ENCODE assay signal across 1 cellular context in genomic region chr7:2632717-2633537, GRCh38.
TF ChIP-seq lines count a peak whose summit lies in the region.

No MANE protein-coding gene starts in this region.

TF ChIP-seq in SK-N-SH, 30 proteins besides CTCF, POLR2A, EP300 and RAD21 (continued from another document):
- TF ChIP-seq IRF3 (IDR thresholded peaks at IDR 0.05; ENCODE audit: low read depth, low read length) (no peak), MAX (IDR thresholded peaks at IDR 0.05; ENCODE audit: low read depth) (peak; percentile 47; the same call in 1 of the 2 replicates), TCF12 (IDR thresholded peaks at IDR 0.05) (peak; percentile 51; the same call in 1 of the 2 replicates), CHD2 (IDR thresholded peaks at IDR 0.05; ENCODE audit: low read length, partially characterized antibody) (peak; percentile 2)
